Comparison of ENCODE assay signal across 8 cellular contexts in genomic region chr6:111484655-111484974, GRCh38. TPM values are rescaled to one million over a fixed set of nuclear protein-coding genes. Genes with fewer than 3 reads are reported as not detected.
DNase-seq lines count a peak whose midpoint lies in the region; ATAC-seq and TF ChIP-seq lines count a peak whose summit lies in the region.

No MANE protein-coding gene starts in this region.

- H3K36me3 ChIP-seq in BE2C (peaks cover 16% of the 10 kb centered on the region; the same call in 1 of the 2 replicates), HUES6 (ENCODE audit: control insufficient read depth, insufficient read depth, low read length) (peaks cover 10% of the 10 kb centered on the region), kidney epithelial cell (ENCODE audit: control insufficient read depth, insufficient read depth, low read length) (no peaks in the 10 kb centered on the region), thymus (ENCODE audit: control insufficient read depth, insufficient read depth) (peaks cover 5% of the 10 kb centered on the region)

- H3K27ac ChIP-seq in HUES6 (ENCODE audit: low read depth, low read length) (peak overlapping the region; percentile 96), thymus (ENCODE audit: low read depth) (peak overlapping the region; percentile 99)

- H3K9me3 ChIP-seq in BE2C (no peaks in the 10 kb centered on the region; the same call in 1 of the 2 replicates), HUES6 (ENCODE audit: control insufficient read depth, insufficient read depth, low read depth, low read length) (peaks cover 8% of the 10 kb centered on the region), thymus (ENCODE audit: control insufficient read depth) (no peaks in the 10 kb centered on the region)

- peaks cover 46% of the 10 kb centered on the region for H3K4me1 Mint-ChIP-seq in activated naive CD8-positive, alpha-beta T cell (ENCODE audit: low read depth)

- ATAC-seq in HG02938 (IDR thresholded peaks at IDR 0.05; ENCODE audit: unreplicated experiment) (no peak), GM18907 (IDR thresholded peaks at IDR 0.05; ENCODE audit: unreplicated experiment) (no peak)

- H3K9me3 Mint-ChIP-seq in activated naive CD8-positive, alpha-beta T cell (ENCODE audit: low read depth) = no peaks in the 10 kb centered on the region

- no peak for DNase-seq in BE2C
- DNase-seq in kidney epithelial cell (ENCODE audit: low read depth) = no peak
- DNase-seq in LoVo (ENCODE audit: low spot score) = no peak

- TF ChIP-seq CTCF in BE2C (IDR thresholded peaks at IDR 0.05; ENCODE audit: low read depth, low read length) (no peak), kidney epithelial cell (IDR thresholded peaks at IDR 0.05; ENCODE audit: insufficient read depth, low read length, poor library complexity, severe bottlenecking) (no peak)

- H3K36me3 Mint-ChIP-seq in activated naive CD8-positive, alpha-beta T cell = peaks cover 3% of the 10 kb centered on the region

- no peaks in the 10 kb centered on the region for H3K27me3 Mint-ChIP-seq in activated naive CD8-positive, alpha-beta T cell

- 18% methylated on average over 7 of the region's 7 CpGs for WGBS in thymus

- H3K4me3 Mint-ChIP-seq in activated naive CD8-positive, alpha-beta T cell = peak overlapping the region; percentile 95

- peak overlapping the region; percentile 99 for H3K9ac ChIP-seq in HUES6 (ENCODE audit: low read length)

- no peaks in the 10 kb centered on the region for H3K27me3 ChIP-seq in BE2C
- peaks cover 26% of the 10 kb centered on the region for H3K27me3 ChIP-seq in HUES6 (ENCODE audit: control insufficient read depth, insufficient read depth, low read length)
- no peaks in the 10 kb centered on the region for H3K27me3 ChIP-seq in kidney epithelial cell (ENCODE audit: control insufficient read depth, insufficient read depth, low read length)
- H3K27me3 ChIP-seq in thymus (ENCODE audit: control insufficient read depth, insufficient read depth) = no peaks in the 10 kb centered on the region

- H3K4me3 ChIP-seq in BE2C (ENCODE audit: low read depth, low read length) (peak overlapping the region; percentile 91), HUES6 (ENCODE audit: low read depth, low read length) (peak overlapping the region; percentile 94), kidney epithelial cell (ENCODE audit: low read depth, low read length) (peak overlapping the region; percentile 90), thymus (ENCODE audit: low read length) (peak overlapping the region; percentile 97)

- peak overlapping the region; percentile 96 for H3K27ac Mint-ChIP-seq in activated naive CD8-positive, alpha-beta T cell

- no peaks in the 10 kb centered on the region; the same call in 1 of the 2 replicates for H3K4me1 ChIP-seq in BE2C
- peaks cover 19% of the 10 kb centered on the region for H3K4me1 ChIP-seq in HUES6 (ENCODE audit: control insufficient read depth, insufficient read depth, low read length)
- peaks cover 15% of the 10 kb centered on the region for H3K4me1 ChIP-seq in thymus (ENCODE audit: control insufficient read depth, insufficient read depth, low read length)

RNA-seq across cellular contexts. Expression of gene REV3L, which starts 1.6 kb away (rescaled TPM):
- polyA plus RNA-seq in BE2C (2012; ENCODE audit: insufficient read depth, insufficient read length, low read depth) = 40.9 TPM
- 16.2 and 35.7 TPM in 2 replicates for total RNA-seq in kidney epithelial cell
- polyA plus RNA-seq in thymus = 21.2 TPM
